In the genomic region with DNA sequence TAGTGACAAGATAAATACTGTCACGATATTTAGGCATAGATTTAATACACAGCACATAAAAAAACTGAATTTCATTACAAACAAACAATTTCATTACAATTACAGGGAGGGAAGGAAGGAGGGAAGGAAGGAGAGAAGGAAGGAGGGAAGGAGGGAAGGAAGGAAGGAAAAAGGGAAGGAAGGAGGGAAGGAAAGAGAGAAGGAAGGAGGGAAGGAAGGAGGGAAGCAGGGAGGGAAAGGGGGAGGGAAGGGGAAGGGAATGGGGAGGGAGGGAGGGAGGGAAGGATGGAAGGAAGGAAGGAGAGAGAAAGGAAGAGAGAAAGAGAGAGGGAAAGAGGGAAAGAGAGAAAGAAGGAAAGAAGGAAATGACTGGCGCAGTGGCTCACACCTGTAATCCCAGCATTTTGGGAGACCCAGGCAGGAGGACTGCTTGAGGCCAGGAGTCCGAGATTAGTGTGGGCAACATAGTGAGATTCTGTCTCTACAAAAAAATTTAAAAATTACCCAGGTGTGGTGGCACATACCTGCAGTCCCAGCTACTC, we compare ENCODE assay signal across 39 cellular contexts.
"Had no signal": no experiment of that assay in that cellular context is flagged by ENCODE, and none has a peak within 500 bp of the region (broad histone marks: within the 10 kb centered on the region; RNA-seq: fewer than 3 reads in every experiment).

No MANE protein-coding gene starts in this region.

- H3K27me3 ChIP-seq: adrenal gland, ascending aorta, body of pancreas, brain microvascular endothelial cell, breast epithelium, cardiac muscle cell had no signal

- H3K9me3 ChIP-seq: adrenal gland, ascending aorta, body of pancreas, breast epithelium had no signal

- H3K4me1 Mint-ChIP-seq: activated naive CD8-positive, alpha-beta T cell treated with anti-CD3 and anti-CD28 coated beads, Interleukin-2, amount 10 ng/mL, durations not matched to agents 7 days and 5 days had no signal

- DNase-seq: activated effector memory CD4-positive, alpha-beta T cell treated with anti-CD3 and anti-CD28 coated beads, Interleukin-2, amount 50 U/mL, for 16 hours; activated effector memory CD4-positive, alpha-beta T cell treated with Interleukin-2 at 50 U/mL for 16 hours; activated gamma-delta T cell; activated gamma-delta T cell treated with Interleukin-2 at 50 U/mL for 16 hours; activated naive CD4-positive, alpha-beta T cell; activated naive CD4-positive, alpha-beta T cell treated with anti-CD3 and anti-CD28 coated beads for 36 hours; activated naive CD4-positive, alpha-beta T cell treated with anti-CD3 and anti-CD28 coated beads, Interleukin-2, amount 10 ng/mL, durations not matched to agents 7 days and 5 days; activated naive CD4-positive, alpha-beta T cell treated with anti-CD3 and anti-CD28 coated beads, Interleukin-2, amount 50 U/mL, for 16 hours; activated naive CD4-positive, alpha-beta T cell treated with Interleukin-2 at 50 U/mL for 16 hours; activated naive CD8-positive, alpha-beta T cell treated with anti-CD3 and anti-CD28 coated beads for 36 hours; activated naive CD8-positive, alpha-beta T cell treated with anti-CD3 and anti-CD28 coated beads, Interleukin-2, amount 10 ng/mL, durations not matched to agents 7 days and 5 days; activated naive CD8-positive, alpha-beta T cell treated with anti-CD3 and anti-CD28 coated beads, Interleukin-2, amount 50 U/mL, for 24 hours; activated T-cell treated with anti-CD3 and anti-CD28 coated beads, Interleukin-2, amount 50 U/mL, for 24 hours; activated T-cell treated with anti-CD3 and anti-CD28 coated beads, Interleukin-2, amount 50 U/mL, for 4 hours; activated T-cell treated with anti-CD3 and anti-CD28 coated beads, Interleukin-2, amount 50 U/mL, for 48 hours; activated T-cell treated with anti-CD3 and anti-CD28 coated beads, Interleukin-2, amount 50 U/mL, for 72 hours; adrenal gland; amniotic stem cell; amygdala; anterior cingulate cortex; aorta; body of pancreas; brain microvascular endothelial cell; caudate nucleus; central memory CD4-positive, alpha-beta T cell; cerebellar nuclear complex had no signal

- H3K36me3 Mint-ChIP-seq: brain had no signal

- H3K4me1 ChIP-seq: adrenal gland, ascending aorta, body of pancreas, breast epithelium had no signal

- H3K4me3 Mint-ChIP-seq: activated naive CD4-positive, alpha-beta T cell treated with anti-CD3 and anti-CD28 coated beads for 36 hours; activated naive CD4-positive, alpha-beta T cell treated with anti-CD3 and anti-CD28 coated beads, Interleukin-2, amount 10 ng/mL, durations not matched to agents 7 days and 5 days; activated naive CD4-positive, alpha-beta T cell treated with anti-CD3 and anti-CD28 coated beads, Interleukin-2, amount 50 U/mL, for 24 hours; activated naive CD8-positive, alpha-beta T cell; activated naive CD8-positive, alpha-beta T cell treated with anti-CD3 and anti-CD28 coated beads for 36 hours; activated naive CD8-positive, alpha-beta T cell treated with anti-CD3 and anti-CD28 coated beads, Interleukin-2, amount 10 ng/mL, durations not matched to agents 7 days and 5 days; activated naive CD8-positive, alpha-beta T cell treated with anti-CD3 and anti-CD28 coated beads, Interleukin-2, amount 50 U/mL, for 24 hours; activated T-cell treated with anti-CD3 and anti-CD28 coated beads, Interleukin-2, amount 50 U/mL, for 24 hours; activated T-cell treated with anti-CD3 and anti-CD28 coated beads, Interleukin-2, amount 50 U/mL, for 4 hours; activated T-cell treated with anti-CD3 and anti-CD28 coated beads, Interleukin-2, amount 50 U/mL, for 72 hours; activated T-helper 1 cell treated with anti-CD3 and anti-CD28 coated beads, Interleukin-12 subunit alpha, Interleukin-12 subunit beta, Interleukin-2, Interleukin-4 antibody, amounts not matched to agents 30 ng/mL and 10 ng/mL and 1 ng/mL, durations not matched to agents 14 hours and 24 hours and 36 hours; activated T-helper 17 cell treated with anti-CD3 and anti-CD28 coated beads, Interleukin-2, amount 50 U/mL, for 72 hours; brain; central memory CD8-positive, alpha-beta T cell had no signal

- H3K27ac ChIP-seq: adrenal gland, ascending aorta, body of pancreas, brain microvascular endothelial cell, breast epithelium, cardiac muscle cell had no signal

- ATAC-seq: activated naive CD4-positive, alpha-beta T cell treated with anti-CD3 and anti-CD28 coated beads, Interleukin-2, amount 50 U/mL, for 72 hours; activated naive CD8-positive, alpha-beta T cell treated with anti-CD3 and anti-CD28 coated beads, Interleukin-2, amount 50 U/mL, for 24 hours; activated T-cell treated with anti-CD3 and anti-CD28 coated beads, Interleukin-2, amount 50 U/mL, for 4 hours; activated T-cell treated with anti-CD3 and anti-CD28 coated beads, Interleukin-2, amount 50 U/mL, for 72 hours; activated T-helper 17 cell treated with anti-CD3 and anti-CD28 coated beads, Interleukin-2, amount 50 U/mL, for 72 hours; body of pancreas had no signal

- FAIRE-seq: astrocyte, bronchial epithelial cell had no signal

- H3K27ac Mint-ChIP-seq: activated naive CD4-positive, alpha-beta T cell treated with anti-CD3 and anti-CD28 coated beads for 36 hours; activated naive CD4-positive, alpha-beta T cell treated with anti-CD3 and anti-CD28 coated beads, Interleukin-2, amount 10 ng/mL, durations not matched to agents 7 days and 5 days; activated naive CD4-positive, alpha-beta T cell treated with anti-CD3 and anti-CD28 coated beads, Interleukin-2, amount 50 U/mL, for 24 hours; activated naive CD4-positive, alpha-beta T cell treated with anti-CD3 and anti-CD28 coated beads, Interleukin-2, amount 50 U/mL, for 72 hours; activated naive CD8-positive, alpha-beta T cell; activated naive CD8-positive, alpha-beta T cell treated with anti-CD3 and anti-CD28 coated beads for 36 hours; activated naive CD8-positive, alpha-beta T cell treated with anti-CD3 and anti-CD28 coated beads, Interleukin-2, amount 10 ng/mL, durations not matched to agents 7 days and 5 days; activated naive CD8-positive, alpha-beta T cell treated with anti-CD3 and anti-CD28 coated beads, Interleukin-2, amount 50 U/mL, for 24 hours; activated T-cell treated with anti-CD3 and anti-CD28 coated beads, Interleukin-2, amount 50 U/mL, for 24 hours; activated T-helper 1 cell treated with anti-CD3 and anti-CD28 coated beads, Interleukin-12 subunit alpha, Interleukin-12 subunit beta, Interleukin-2, Interleukin-4 antibody, amounts not matched to agents 30 ng/mL and 10 ng/mL and 1 ng/mL, durations not matched to agents 14 hours and 24 hours and 36 hours; activated T-helper 17 cell treated with anti-CD3 and anti-CD28 coated beads, Interleukin-2, amount 50 U/mL, for 72 hours; activated T-helper 2 cell treated with anti-CD3 and anti-CD28 coated beads, Interferon-gamma antibody, Interleukin-2, Interleukin-4, amounts not matched to agents 10 μg/mL and 5 μg/mL and 100 μg/mL, durations not matched to agents 14 hours and 24 hours and 36 hours; brain had no signal

- H3K36me3 ChIP-seq: adrenal gland, ascending aorta, brain microvascular endothelial cell, breast epithelium, cardiac muscle cell had no signal

- H3K9me3 Mint-ChIP-seq: activated T-cell treated with anti-CD3 and anti-CD28 coated beads, Interleukin-2, amount 50 U/mL, for 24 hours; brain; central memory CD8-positive, alpha-beta T cell had no signal

- H3K4me3 ChIP-seq: adrenal gland, ascending aorta, body of pancreas, breast epithelium, cardiac muscle cell had no signal

- H3K27me3 Mint-ChIP-seq: activated naive CD4-positive, alpha-beta T cell treated with anti-CD3 and anti-CD28 coated beads, Interleukin-2, amount 10 ng/mL, durations not matched to agents 7 days and 5 days; activated naive CD4-positive, alpha-beta T cell treated with anti-CD3 and anti-CD28 coated beads, Interleukin-2, amount 50 U/mL, for 24 hours; activated naive CD8-positive, alpha-beta T cell; activated naive CD8-positive, alpha-beta T cell treated with anti-CD3 and anti-CD28 coated beads for 36 hours; activated naive CD8-positive, alpha-beta T cell treated with anti-CD3 and anti-CD28 coated beads, Interleukin-2, amount 10 ng/mL, durations not matched to agents 7 days and 5 days; activated naive CD8-positive, alpha-beta T cell treated with anti-CD3 and anti-CD28 coated beads, Interleukin-2, amount 50 U/mL, for 24 hours; activated T-cell treated with anti-CD3 and anti-CD28 coated beads, Interleukin-2, amount 50 U/mL, for 24 hours; activated T-helper 17 cell treated with anti-CD3 and anti-CD28 coated beads, Interleukin-2, amount 50 U/mL, for 72 hours; brain; central memory CD8-positive, alpha-beta T cell had no signal
